In genomic region chr14:74409441-74409840, GRCh38 we compare ENCODE assay signal across 23 cellular contexts. TPM values are rescaled to one million over a fixed set of nuclear protein-coding genes. Genes with fewer than 3 reads are reported as not detected.
"Had no signal": no experiment of that assay in that cellular context is flagged by ENCODE, and none has a peak within 500 bp of the region (broad histone marks: within the 10 kb centered on the region; RNA-seq: fewer than 3 reads in every experiment).

No MANE protein-coding gene starts in this region.

- H3K9me3 ChIP-seq: SK-N-SH had no signal

- DNase-seq: KBM-7, NCI-H1092, NCI-H1105 treated with DMSO at 0.1 percent for 48 hours, NCI-H1417 treated with DMSO at 0.1 percent for 48 hours, NCI-H146, NCI-H1694 treated with DMSO at 0.1 percent for 48 hours, NCI-H1930, NCI-H2081, NCI-H2107, NCI-H2227 treated with DMSO at 0.1 percent for 48 hours, NCI-H524, NCI-H69, NCI-H774, RPMI8226, SHP77, SK-N-SH, SW 1271 had no signal

- H3K27ac ChIP-seq: HL-60 had no signal

- FAIRE-seq: RCC 7860 had no signal

- H3K4me2 ChIP-seq: SK-N-SH had no signal

- H3K9ac ChIP-seq: SK-N-SH had no signal

RNA-seq across cellular contexts. Expression of gene SYNDIG1L, which starts 16.6 kb away (rescaled TPM):
- total RNA-seq: LHCN-M2, MCF 10A, NCI-H460, SK-MEL-5 had no signal
- polyA plus RNA-seq: SK-N-SH had no signal
